In the genomic region with DNA sequence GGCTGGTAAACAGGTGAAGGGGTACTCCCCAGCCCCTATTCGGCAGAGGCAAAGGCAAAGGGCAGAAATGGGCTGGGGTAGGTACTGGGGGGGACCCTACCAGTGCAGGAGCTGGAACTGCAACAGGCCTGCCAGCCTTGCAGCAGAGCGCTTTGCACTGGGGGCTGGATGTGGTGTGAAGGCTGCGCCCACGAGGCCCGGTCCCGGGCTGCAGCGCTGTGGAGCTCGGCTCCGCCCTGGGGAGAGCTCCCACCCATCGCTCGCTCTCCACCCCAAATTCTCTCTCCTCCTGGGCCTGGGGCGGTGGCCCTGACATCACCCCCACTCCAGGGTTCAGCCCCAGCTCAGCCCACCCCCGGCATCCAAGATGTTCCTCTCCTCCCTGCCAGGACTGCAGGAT, we compare ENCODE assay signal across 24 cellular contexts. TPM values are rescaled to one million over a fixed set of nuclear protein-coding genes. Genes with fewer than 3 reads are reported as not detected.
DNase-seq lines count a peak whose midpoint lies in the region; ATAC-seq, FAIRE-seq and TF ChIP-seq lines count a peak whose summit lies in the region.
"Had no signal": no experiment of that assay in that cellular context is flagged by ENCODE, and none has a peak within 500 bp of the region (broad histone marks: within the 10 kb centered on the region; RNA-seq: fewer than 3 reads in every experiment).

No MANE protein-coding gene starts in this region.

- peaks cover 5% of the 10 kb centered on the region for H3K36me3 Mint-ChIP-seq in central memory CD8-positive, alpha-beta T cell (ENCODE audit: insufficient read depth)
- H3K36me3 Mint-ChIP-seq in CD4-positive, alpha-beta T cell (ENCODE audit: low read depth), result no peaks in the 10 kb centered on the region
- H3K36me3 Mint-ChIP-seq: CD4-positive, alpha-beta memory T cell had no signal

- CTCF ChIA-PET in HEK293 (lab: Yijun Ruan, JAX) (interaction anchor here (1.6 to 2.6 kb wide), 2 partner anchors 12 to 17 kb away, joined by 5 to 11 read pairs; no protein-coding TSS in a partner anchor), HepG2 (lab: Yijun Ruan, JAX; ENCODE audit: low intra/inter-chr PET ratio, low total read pairs) (no interaction called here)
- CTCF ChIA-PET in CD4-positive, alpha-beta T cell (lab: Charles Lee), result no interaction called here

- no peak overlapping the region for H3K4me2 ChIP-seq in HepG2 (ENCODE audit: low read depth, low read length)
- H3K4me2 ChIP-seq: BLaER1 had no signal

- BruUV-seq in HepG2 (replicated peaks; lab: Mats Ljungman, UMichigan), result no TSS peak

- TF ChIP-seq EP300 in HepG2 (IDR thresholded peaks at IDR 0.05; ENCODE audit: low read depth in 2 of 2, low read length in 2 of 2) (no peak), HepG2 (CRISPR knock-in tag; IDR thresholded peaks at IDR 0.05; ENCODE audit: borderline replicate concordance) (no peak)

- H3K4me3 ChIP-seq in HEK293 (ENCODE audit: low read depth, low read length) (no peak overlapping the region), HepG2 (replicated peaks in 1 of 3; ENCODE audit: insufficient read depth in 1 of 3, low read depth in 2 of 3, low read length in 3 of 3) (no peak overlapping the region)
- H3K4me3 ChIP-seq: BLaER1, MG63, Peyer's patch had no signal

- H3K4me3 Mint-ChIP-seq in central memory CD8-positive, alpha-beta T cell, result no peak overlapping the region
- H3K4me3 Mint-ChIP-seq in CD4-positive, alpha-beta T cell, result no peak overlapping the region
- H3K4me3 Mint-ChIP-seq: CD4-positive, alpha-beta memory T cell had no signal

- H2AFZ ChIP-seq in HepG2 (ENCODE audit: low read length), result no peak overlapping the region

- no peaks in the 10 kb centered on the region for H4K20me1 ChIP-seq in HepG2 (ENCODE audit: insufficient read depth, low read length)

- FAIRE-seq in HepG2 (lab: Jason Lieb, UNC), result no peak
- FAIRE-seq: A204.1, GM19239 had no signal

- no peak for TF ChIP-seq POLR2A in HepG2 (IDR thresholded peaks at IDR 0.05; ENCODE audit: insufficient read depth in 1 of 2, low read depth in 2 of 2, low read length in 2 of 2)

- no peaks in the 10 kb centered on the region for H3K27me3 ChIP-seq in CD4-positive, alpha-beta T cell (ENCODE audit: control insufficient read depth, insufficient read depth, low read length)
- no peaks in the 10 kb centered on the region for H3K27me3 ChIP-seq in HepG2 (ENCODE audit: control insufficient read depth in 1 of 2, insufficient read depth in 2 of 2, low read length in 2 of 2)
- H3K27me3 ChIP-seq: MG63, Peyer's patch had no signal

- H3K27ac ChIP-seq in HEK293 (ENCODE audit: extremely low read depth, low read depth, low read length) (no peak overlapping the region), HepG2 (ENCODE audit: extremely low read length, insufficient read depth, low read length) (no peak overlapping the region)
- no peak overlapping the region for H3K27ac ChIP-seq in CD4-positive, alpha-beta T cell (ENCODE audit: low read depth, low read length)
- H3K27ac ChIP-seq: BLaER1, Peyer's patch had no signal

- H3K9me3 ChIP-seq in ES-I3 (ENCODE audit: control insufficient read depth, insufficient read depth, low read length) (no peaks in the 10 kb centered on the region), HEK293 (ENCODE audit: control insufficient read depth, insufficient read depth, low read depth, low read length) (no peaks in the 10 kb centered on the region), HepG2 (ENCODE audit: low read length) (no peaks in the 10 kb centered on the region)
- no peaks in the 10 kb centered on the region for H3K9me3 ChIP-seq in CD4-positive, alpha-beta T cell (ENCODE audit: control insufficient read depth, low read length)
- H3K9me3 ChIP-seq: BLaER1, MG63, Peyer's patch had no signal

- no peaks in the 10 kb centered on the region for H3K79me2 ChIP-seq in HepG2 (ENCODE audit: insufficient read depth, low read length)

- DNase-seq in central memory CD8-positive, alpha-beta T cell (ENCODE audit: low spot score in 2 of 2), result no peak
- DNase-seq in posterior vena cava (ENCODE audit: low spot score) (peak; percentile 30), germinal center (ENCODE audit: low spot score) (no peak), HepG2 (ENCODE audit: low spot score) (no peak)
- DNase-seq in CD4-positive, alpha-beta T cell, result no peak
- DNase-seq: CD4-positive, alpha-beta memory T cell; COR-L47; DMS 273 treated with DMSO at 0.1 percent for 48 hours; HCEC 1CT; KG1; MG63; NCI-H1105 treated with DMSO at 0.1 percent for 48 hours; NCI-H1930; NCI-H2107; NCI-H446 treated with DMSO at 0.1 percent for 48 hours; OCI-M1; Peyer's patch; SHP77 treated with DMSO at 0.1 percent for 48 hours had no signal

- ATAC-seq in central memory CD8-positive, alpha-beta T cell (replicated peaks; ENCODE audit: extremely low read depth, poor library complexity, severe bottlenecking), result no peak
- ATAC-seq in CD4-positive, alpha-beta T cell (ENCODE audit: poor library complexity), result no peak
- no peak for ATAC-seq in GM21360 (IDR thresholded peaks at IDR 0.05; ENCODE audit: unreplicated experiment)
- ATAC-seq in HepG2, result no peak

- no peaks in the 10 kb centered on the region for H3K36me3 ChIP-seq in ES-I3 (ENCODE audit: insufficient read depth, low read length)
- peaks cover 0 to 4% of the 10 kb centered on the region in 2 experiments; a peak in 2 of 3 replicates for H3K36me3 ChIP-seq in HEK293 (ENCODE audit: control insufficient read depth in 2 of 2, insufficient read depth in 1 of 2, low read length in 2 of 2)
- no peaks in the 10 kb centered on the region for H3K36me3 ChIP-seq in HepG2 (replicated peaks in 1 of 2; ENCODE audit: control insufficient read depth in 1 of 2, insufficient read depth in 2 of 2, low read length in 2 of 2)
- H3K36me3 ChIP-seq: BLaER1, MG63 had no signal

- TF ChIP-seq RAD21 in HepG2 (CRISPR knock-in tag; IDR thresholded peaks at IDR 0.05), result no peak

- no peaks in the 10 kb centered on the region for H3K27me3 Mint-ChIP-seq in central memory CD8-positive, alpha-beta T cell
- no peaks in the 10 kb centered on the region for H3K27me3 Mint-ChIP-seq in CD4-positive, alpha-beta T cell
- H3K27me3 Mint-ChIP-seq: CD4-positive, alpha-beta memory T cell had no signal

- 100% methylated on average over 1 of the region's 13 CpGs for WGBS in HepG2 (ENCODE audit: low lambda C conversion rate)

- peaks cover 11% of the 10 kb centered on the region for H3K4me1 Mint-ChIP-seq in central memory CD8-positive, alpha-beta T cell
- peaks cover 10% of the 10 kb centered on the region for H3K4me1 Mint-ChIP-seq in CD4-positive, alpha-beta T cell (ENCODE audit: low read depth)

- peak overlapping the region; percentile 26; the same call in 1 of the 2 replicates for H3K9ac ChIP-seq in ES-I3 (ENCODE audit: low read depth, low read length)
- H3K9ac ChIP-seq in HepG2 (ENCODE audit: insufficient read depth, low read depth, low read length), result no peak overlapping the region
- H3K9ac ChIP-seq: BLaER1 had no signal

- POLR2A ChIA-PET in HEK293 (lab: Yijun Ruan, JAX), result no interaction called here
- POLR2A ChIA-PET in CD4-positive, alpha-beta T cell (lab: Charles Lee), result no interaction called here
- POLR2A ChIA-PET in HepG2 (lab: Yijun Ruan, JAX), result no interaction called here

- in situ Hi-C loops in HepG2 (cut with HindIII; ENCODE audit: extremely low pct_ligation_motif_present, low pct_unique_long_range_greater_than_20kb), result no loop called here

- TF ChIP-seq CTCF in HEK293 (tag by site-specific recombination; IDR thresholded peaks at IDR 0.05) (no peak), HepG2 (CRISPR knock-in tag; IDR thresholded peaks at IDR 0.05) (no peak)
- TF ChIP-seq CTCF in CD4-positive, alpha-beta T cell (IDR thresholded peaks at IDR 0.05), result no peak

- intact Hi-C loops in posterior vena cava (cut with DNase I), result no loop called here
- intact Hi-C loops in CD4-positive, alpha-beta T cell (cut with DNase I, micrococcal nuclease), result no loop called here
- intact Hi-C loops in HepG2 (cut with micrococcal nuclease; ENCODE audit: unreplicated experiment), result no loop called here

- no peaks in the 10 kb centered on the region for H3K9me3 Mint-ChIP-seq in central memory CD8-positive, alpha-beta T cell
- no peaks in the 10 kb centered on the region for H3K9me3 Mint-ChIP-seq in CD4-positive, alpha-beta T cell

- peaks cover 12% of the 10 kb centered on the region; the same call in 1 of the 2 replicates for H3K4me1 ChIP-seq in ES-I3 (ENCODE audit: insufficient read depth, low read length)
- H3K4me1 ChIP-seq in HEK293 (ENCODE audit: control insufficient read depth, insufficient read depth, low read length), result no peaks in the 10 kb centered on the region
- H3K4me1 ChIP-seq in HepG2 (ENCODE audit: insufficient read depth, low read length), result no peaks in the 10 kb centered on the region
- H3K4me1 ChIP-seq: Peyer's patch had no signal

- H3K27ac Mint-ChIP-seq in central memory CD8-positive, alpha-beta T cell (ENCODE audit: low read depth), result peak overlapping the region; percentile 41
- H3K27ac Mint-ChIP-seq in CD4-positive, alpha-beta T cell, result no peak overlapping the region
- H3K27ac Mint-ChIP-seq: CD4-positive, alpha-beta memory T cell had no signal

RNA-seq across cellular contexts. Expression of a gene that starts 24.2 kb away (rescaled TPM):
- total RNA-seq in posterior vena cava, result 1 to 10 TPM; 8.3 to 9.4 TPM
- 1 to 10 TPM in 1 of 2 experiments, under 1 TPM in 1; 0.85 to 2.2 TPM for total RNA-seq in CD4-positive, alpha-beta T cell
- 0.13 and 0.17 TPM in 2 replicates for total RNA-seq in HepG2 (2016; rRNA removed; fragmentation: Illumina TruSeq; extraction: Trizol)
- total RNA-seq in HepG2 (2016; cell fraction: cytosol; rRNA removed; fragmentation: Illumina TruSeq; extraction: Trizol; ENCODE audit: low read depth), result 0.35 TPM in 1 of 2 replicates, not detected in the other
- total RNA-seq in HepG2 (2016; cell fraction: insoluble cytoplasmic fraction; rRNA removed; fragmentation: Illumina TruSeq; extraction: Trizol), result 0.13 TPM in 1 of 2 replicates, not detected in the other
- 0.37 TPM in 1 of 2 replicates, not detected in the other for total RNA-seq in HepG2 (2016; cell fraction: membrane; rRNA removed; fragmentation: Illumina TruSeq; extraction: Trizol)
- total RNA-seq in HepG2 (2016; cell fraction: nucleus; rRNA removed; fragmentation: Illumina TruSeq; extraction: Trizol), result 0.13 TPM in 1 of 2 replicates, not detected in the other
- 0.21 TPM in 1 of 2 replicates, not detected in the other for polyA plus RNA-seq in HepG2 (2011; rRNA removed)
- polyA plus RNA-seq in HepG2 (2011; cell fraction: cytosol; rRNA removed), result 0.08 TPM in 1 of 2 replicates, not detected in the other
- 0.05 TPM in 1 of 2 replicates, not detected in the other for polyA plus RNA-seq in HepG2 (2011; cell fraction: nucleus; rRNA removed)
- polyA plus RNA-seq in HepG2 (2012), result 0.01 TPM in 1 of 2 replicates, not detected in the other
- 0.11 and 0.22 TPM in 2 replicates for polyA plus RNA-seq in HepG2 (2016; cell fraction: cytosol; fragmentation: Illumina TruSeq; extraction: Trizol; ENCODE audit: low read depth)
- polyA plus RNA-seq in HepG2 (2016; cell fraction: insoluble cytoplasmic fraction; fragmentation: Illumina TruSeq; extraction: Trizol; ENCODE audit: low read depth), result 0.13 TPM in 1 of 2 replicates, not detected in the other
- 0.15 and 0.29 TPM in 2 replicates for polyA plus RNA-seq in HepG2 (2016; cell fraction: membrane; fragmentation: Illumina TruSeq; extraction: Trizol; ENCODE audit: low read depth)
- 0.21 and 0.90 TPM in 2 replicates for polyA plus RNA-seq in HepG2 (2016; cell fraction: nucleus; fragmentation: Illumina TruSeq; extraction: Trizol; ENCODE audit: insufficient read depth, low read depth)
- 25.7 TPM in 1 of 2 replicates, not detected in the other for polyA minus RNA-seq in HepG2 (2011; rRNA and poly(A)+ RNA removed; ENCODE audit: low replicate concordance)
- polyA minus RNA-seq in HepG2 (2011; cell fraction: cytosol; rRNA and poly(A)+ RNA removed), result not detected in 2 replicates
- polyA minus RNA-seq in HepG2 (2011; cell fraction: nucleus; rRNA and poly(A)+ RNA removed), result 0.64 TPM in 1 of 2 replicates, not detected in the other

RNA-seq across cellular contexts. Expression of a gene that starts 32.2 kb away (rescaled TPM):
- total RNA-seq in posterior vena cava (10 to 100 TPM; 66.0 to 77.8 TPM), HepG2 (2016; rRNA removed; fragmentation: Illumina TruSeq; extraction: Trizol) (26.0 and 32.5 TPM in 2 replicates)
- total RNA-seq in CD4-positive, alpha-beta T cell, result 100 to 1,000 TPM; 236 to 237 TPM
- 2.3 and 2.5 TPM in 2 replicates for total RNA-seq in HepG2 (2016; cell fraction: cytosol; rRNA removed; fragmentation: Illumina TruSeq; extraction: Trizol; ENCODE audit: low read depth)
- 21.6 and 32.6 TPM in 2 replicates for total RNA-seq in HepG2 (2016; cell fraction: insoluble cytoplasmic fraction; rRNA removed; fragmentation: Illumina TruSeq; extraction: Trizol)
- 8.3 and 11.1 TPM in 2 replicates for total RNA-seq in HepG2 (2016; cell fraction: membrane; rRNA removed; fragmentation: Illumina TruSeq; extraction: Trizol)
- total RNA-seq in HepG2 (2016; cell fraction: nucleus; rRNA removed; fragmentation: Illumina TruSeq; extraction: Trizol), result 39.7 and 47.1 TPM in 2 replicates
- 34.0 and 46.9 TPM in 2 replicates for polyA plus RNA-seq in HepG2 (2011; rRNA removed)
- 15.0 and 15.5 TPM in 2 replicates for polyA plus RNA-seq in HepG2 (2011; cell fraction: cytosol; rRNA removed)
- 139 and 160 TPM in 2 replicates for polyA plus RNA-seq in HepG2 (2011; cell fraction: nucleus; rRNA removed)
- 29.4 and 34.1 TPM in 2 replicates for polyA plus RNA-seq in HepG2 (2012)
- polyA plus RNA-seq in HepG2 (2016; cell fraction: cytosol; fragmentation: Illumina TruSeq; extraction: Trizol; ENCODE audit: low read depth), result 1.0 and 1.1 TPM in 2 replicates
- polyA plus RNA-seq in HepG2 (2016; cell fraction: insoluble cytoplasmic fraction; fragmentation: Illumina TruSeq; extraction: Trizol; ENCODE audit: low read depth), result 13.6 and 17.4 TPM in 2 replicates
- polyA plus RNA-seq in HepG2 (2016; cell fraction: membrane; fragmentation: Illumina TruSeq; extraction: Trizol; ENCODE audit: low read depth), result 1.6 and 2.4 TPM in 2 replicates
- polyA plus RNA-seq in HepG2 (2016; cell fraction: nucleus; fragmentation: Illumina TruSeq; extraction: Trizol; ENCODE audit: insufficient read depth, low read depth), result 43.2 and 51.6 TPM in 2 replicates
- polyA minus RNA-seq in HepG2 (2011; rRNA and poly(A)+ RNA removed; ENCODE audit: low replicate concordance), result 109 and 178 TPM in 2 replicates
- polyA minus RNA-seq in HepG2 (2011; cell fraction: cytosol; rRNA and poly(A)+ RNA removed), result 36.1 and 38.1 TPM in 2 replicates
- 101 and 105 TPM in 2 replicates for polyA minus RNA-seq in HepG2 (2011; cell fraction: nucleus; rRNA and poly(A)+ RNA removed)
